Comparison of ENCODE assay signal across 21 cellular contexts in genomic region chr6:16145038-16145437, GRCh38.
"Had no signal": no experiment of that assay in that cellular context is flagged by ENCODE, and none has a peak within 500 bp of the region (broad histone marks: within the 10 kb centered on the region; RNA-seq: fewer than 3 reads in every experiment).

No MANE protein-coding gene starts in this region.

- H3K4me3 ChIP-seq: coronary artery, left ventricle myocardium inferior, lower lobe of right lung, neural progenitor cell, pancreas, spleen, stomach had no signal

- H3K4me1 ChIP-seq: neural progenitor cell had no signal

- H3K4me1 Mint-ChIP-seq: neural progenitor cell had no signal

- ATAC-seq: esophagus mucosa; lower lobe of right lung; natural killer cell treated with Interleukin-12 subunit alpha and Interleukin-12 subunit beta and Interleukin-15 and Interleukin-18, amount 100 ng/mL, for 72 hours; pancreas; sciatic nerve had no signal

- H3K9me3 ChIP-seq: left ventricle myocardium inferior, lower lobe of right lung, pancreas, spleen, stomach had no signal

- H3K4me3 Mint-ChIP-seq: immature natural killer cell; memory B cell; mesothelial cell of epicardium; natural killer cell treated with Interleukin-12 subunit alpha and Interleukin-12 subunit beta and Interleukin-15 and Interleukin-18, amount 100 ng/mL, for 72 hours; neural progenitor cell; type B pancreatic cell had no signal

- DNase-seq: effector CD8-positive, alpha-beta T cell; immature natural killer cell; left ventricle myocardium inferior; lower lobe of right lung; occipital lobe; pancreas; spleen; stimulated activated CD4-positive, alpha-beta T cell treated with anti-CD3 and anti-CD28 coated beads, Interleukin-15, amount 100 ng/mL, for 24 hours; stimulated activated CD4-positive, alpha-beta T cell treated with anti-CD3 and anti-CD28 coated beads, Interleukin-1b, Interleukin-23, amount 100 ng/mL, for 48 hours; stimulated activated CD4-positive, alpha-beta T cell treated with anti-CD3 and anti-CD28 coated beads, Interleukin-4, amount 100 ng/mL, for 24 hours; stimulated activated naive CD4-positive, alpha-beta T cell; stomach had no signal

- H3K27me3 Mint-ChIP-seq: memory B cell; natural killer cell treated with Interleukin-12 subunit alpha and Interleukin-12 subunit beta and Interleukin-15 and Interleukin-18, amount 100 ng/mL, for 72 hours; progenitor cell of endocrine pancreas; type B pancreatic cell had no signal

- H3K27ac Mint-ChIP-seq: memory B cell, mesothelial cell of epicardium, neural progenitor cell, progenitor cell of endocrine pancreas, type B pancreatic cell had no signal

- H3K27me3 ChIP-seq: neural progenitor cell, pancreas, spleen, stomach had no signal

- H3K9me3 Mint-ChIP-seq: immature natural killer cell; natural killer cell treated with Interleukin-12 subunit alpha and Interleukin-12 subunit beta and Interleukin-15 and Interleukin-18, amount 100 ng/mL, for 72 hours; neural progenitor cell; type B pancreatic cell had no signal

- H3K27ac ChIP-seq: coronary artery, left ventricle myocardium inferior, lower lobe of right lung, neural progenitor cell, pancreas, spleen had no signal
